In genomic region chr20:31720486-31721407, GRCh38 we compare ENCODE assay signal across 8 cellular contexts. TPM values are rescaled to one million over a fixed set of nuclear protein-coding genes. Genes with fewer than 3 reads are reported as not detected.
A peak's percentile ranks its signal among the peaks of the same experiment; 100 is the strongest.
DNase-seq lines count a peak whose midpoint lies in the region; ATAC-seq, FAIRE-seq and TF ChIP-seq lines count a peak whose summit lies in the region.

No MANE protein-coding gene starts in this region.

- H3K27me3 ChIP-seq in Loucy (ENCODE audit: insufficient read depth, low read length, poor library complexity, severe bottlenecking) (no peaks in the 10 kb centered on the region), GM12878 (replicated peaks in 1 of 2; ENCODE audit: control insufficient read depth in 2 of 2, insufficient read depth in 2 of 2, low read length in 1 of 2) (no peaks in the 10 kb centered on the region), thoracic aorta (replicated peaks; ENCODE audit: insufficient read depth) (no peaks in the 10 kb centered on the region)

- no peaks in the 10 kb centered on the region for H3K9me2 ChIP-seq in Loucy (replicated peaks; ENCODE audit: low read depth, low read length)

- H3K9me3 ChIP-seq in Loucy (ENCODE audit: insufficient read depth, low read depth, low read length) (no peaks in the 10 kb centered on the region), GM12878 (replicated peaks; ENCODE audit: control insufficient read depth, insufficient read depth, low read length) (no peaks in the 10 kb centered on the region), thoracic aorta (no peaks in the 10 kb centered on the region)

- peaks cover 49% of the 10 kb centered on the region for H4K20me1 ChIP-seq in Loucy (ENCODE audit: insufficient read depth, low read length, poor library complexity, severe bottlenecking)
- no peaks in the 10 kb centered on the region for H4K20me1 ChIP-seq in GM12878 (ENCODE audit: control insufficient read depth, insufficient read depth)

- POLR2A ChIA-PET in GM12878 (lab: Charles Lee), result interaction anchor here (0.6 to 6.1 kb wide), 11 partner anchors 9 to 945 kb away, joined by 3 to 72 read pairs (median 6); partner anchors contain the start of gene TPX2

- peaks cover 69% of the 10 kb centered on the region for H3K79me2 ChIP-seq in Loucy (ENCODE audit: insufficient read depth, low read length)
- H3K79me2 ChIP-seq in GM12878 (ENCODE audit: control insufficient read depth, insufficient read depth, low read length), result peaks cover 70% of the 10 kb centered on the region

- RAD21 ChIA-PET in GM12878 (lab: Charles Lee; ENCODE audit: unreplicated experiment), result interaction anchor here (0.8 to 8.8 kb wide), 14 partner anchors 9 to 109 kb away, joined by 3 to 428 read pairs (median 6); no protein-coding TSS in a partner anchor

- H3K4me3 ChIP-seq in Loucy (ENCODE audit: low read length, poor library complexity, severe bottlenecking) (peak overlapping the region; percentile 81), GM12878 (peak overlapping the region; percentile 77), lower leg skin (ENCODE audit: low read depth, poor library complexity, severe bottlenecking) (peak overlapping the region; percentile 74), thoracic aorta (peak overlapping the region; percentile 93)

- in situ Hi-C loops in GM12878 (cut with MboI), result loop anchor here (5.0 kb wide), 1 partner anchor 58 kb away; no protein-coding TSS in a partner anchor

- no peak for TF ChIP-seq RAD21 in GM12878 (IDR thresholded peaks at IDR 0.05; ENCODE audit: insufficient read depth, low read depth, low read length)

- peak overlapping the region; percentile 93 for H3K27ac ChIP-seq in GM12878 (ENCODE audit: control insufficient read depth, insufficient read depth)
- peak overlapping the region; percentile 98 for H3K27ac ChIP-seq in thoracic aorta

- TF ChIP-seq EP300 in GM12878 (IDR thresholded peaks at IDR 0.05; ENCODE audit: borderline replicate concordance in 1 of 2, control insufficient read depth in 1 of 2, low read depth in 2 of 2, low read length in 2 of 2), result no peak

- H2AFZ ChIP-seq in Loucy (ENCODE audit: low read length) (no peak overlapping the region), GM12878 (ENCODE audit: control insufficient read depth, low read depth, low read length) (no peak overlapping the region)

- DNase-seq in EL, result peak; percentile 22
- DNase-seq in GM12878 (ENCODE audit: low read depth, low spot score), result no peak
- no peak for DNase-seq in lower leg skin (ENCODE audit: low spot score in 2 of 2)
- no peak for DNase-seq in thoracic aorta (ENCODE audit: low spot score)
- no peak for DNase-seq in GDM1 (lab: John Stamatoyannopoulos, UW)
- no peak for DNase-seq in NCI-H2227 treated with DMSO at 0.1 percent for 48 hours (lab: John Stamatoyannopoulos, UW)

- BruUV-seq in GM12878 (replicated peaks; lab: Mats Ljungman, UMichigan), result no TSS peak

- peaks cover 50% of the 10 kb centered on the region for H3K4me1 ChIP-seq in Loucy (ENCODE audit: insufficient read depth, low read length, poor library complexity, severe bottlenecking)
- H3K4me1 ChIP-seq in GM12878 (ENCODE audit: control insufficient read depth, insufficient read depth, low read length), result peaks cover 29% of the 10 kb centered on the region
- peaks cover 35 to 37% of the 10 kb centered on the region in 2 donors for H3K4me1 ChIP-seq in thoracic aorta (ENCODE audit: control insufficient read depth in 1 of 2, low read depth in 2 of 2)

- H3K9ac ChIP-seq in Loucy (ENCODE audit: low read depth, low read length, poor library complexity, severe bottlenecking) (peak overlapping the region; percentile 99), GM12878 (ENCODE audit: control insufficient read depth, insufficient read depth, low read length) (peak overlapping the region; percentile 74)

- no peaks in the 10 kb centered on the region for H3K36me3 ChIP-seq in Loucy (ENCODE audit: insufficient read depth, low read length)
- peaks cover 0 to 4% of the 10 kb centered on the region in 2 experiments; a peak in 1 of 4 replicates for H3K36me3 ChIP-seq in GM12878 (ENCODE audit: control insufficient read depth in 2 of 2, insufficient read depth in 2 of 2, low read length in 1 of 2)
- H3K36me3 ChIP-seq in thoracic aorta, result no peaks in the 10 kb centered on the region

- WGBS in GM12878 (ENCODE audit: insufficient coverage, insufficient replicate concordance, low lambda C conversion rate, missing lambda C conversion rate), result 3% methylated on average over 7 of the region's 7 CpGs
- WGBS in lower leg skin, 2 donors, result 17 to 27% methylated on average over 7 of the region's 7 CpGs

- TF ChIP-seq POLR2A in GM12878 (IDR thresholded peaks at IDR 0.05; ENCODE audit: low read depth, low read length), result no peak
- no peak for TF ChIP-seq POLR2A in lower leg skin (IDR thresholded peaks at IDR 0.05)

- H3K4me2 ChIP-seq in Loucy (ENCODE audit: low read depth, low read length, poor library complexity, severe bottlenecking) (peak overlapping the region; percentile 98), GM12878 (ENCODE audit: control insufficient read depth, insufficient read depth) (peak overlapping the region; percentile 85)

- SMC1A ChIA-PET in GM12878 (lab: Charles Lee; ENCODE audit: uncharacterized antibody, unreplicated experiment), result interaction anchor here (1.0 to 10.6 kb wide), 14 partner anchors 9 to 109 kb away, joined by 3 to 321 read pairs (median 8); no protein-coding TSS in a partner anchor

- no peak for FAIRE-seq in GM12878 (lab: Jason Lieb, UNC)

- peak; percentile 53; the same call in 1 of the 2 replicates for TF ChIP-seq CTCF in Loucy (conservative IDR thresholded peaks at IDR 0.05; ENCODE audit: low read length)
- TF ChIP-seq CTCF in GM12878 (IDR thresholded peaks at IDR 0.05 in 2 of 3, conservative IDR thresholded peaks at IDR 0.05 in 1 of 3; ENCODE audit: control insufficient read depth in 2 of 3, extremely low read depth in 1 of 3, insufficient read depth in 1 of 3, low read depth in 3 of 3, low read length in 3 of 3), result peak; percentile 24 to 32 (median 26); a peak in 5 of 6 replicates
- TF ChIP-seq CTCF in lower leg skin (IDR thresholded peaks at IDR 0.05), result no peak
- no peak for TF ChIP-seq CTCF in thoracic aorta (IDR thresholded peaks at IDR 0.05)

- no peaks in the 10 kb centered on the region for H3F3A ChIP-seq in Loucy (ENCODE audit: low read depth)

- ATAC-seq in GM12878 (peak; percentile 6), thoracic aorta (ENCODE audit: insufficient number of reproducible peaks, low FRiP score, low read depth) (no peak), GM21447 (IDR thresholded peaks at IDR 0.05; ENCODE audit: unreplicated experiment) (no peak)

- intact Hi-C loops in GM12878 (cut with micrococcal nuclease; ENCODE audit: unreplicated experiment), result loop anchor here (5.0 kb wide), 2 partner anchors 158 to 203 kb away; no protein-coding TSS in a partner anchor
- intact Hi-C loops in lower leg skin (cut with DNase I; ENCODE audit: low total_unique reads), result loop anchor here (5.0 to 10.0 kb wide), 2 partner anchors 58 to 166 kb away; no protein-coding TSS in a partner anchor

- CTCF ChIA-PET in GM12878 (lab: Yijun Ruan, JAX), result interaction anchor here (0.6 to 12.7 kb wide), 11 partner anchors 19 to 158 kb away, joined by 3 to 531 read pairs (median 15); no protein-coding TSS in a partner anchor

TF ChIP-seq in GM12878, 131 proteins besides CTCF, POLR2A, EP300 and RAD21 (continues in another document):
- TF ChIP-seq ZZZ3 (IDR thresholded peaks at IDR 0.05; ENCODE audit: control insufficient read depth, insufficient read length, low read depth), result no peak

RNA-seq across cellular contexts. Expression of gene BCL2L1, which starts 1.9 kb away (rescaled TPM):
- 61.4 and 67.7 TPM in 2 replicates for total RNA-seq in GM12878 (2013; cell fraction: nucleolus; rRNA removed)
- total RNA-seq in GM12878 (2014; rRNA removed) (61.7 and 67.5 TPM in 2 replicates), GM12878 (2014; rRNA removed; fragmentation: Illumina TruSeq; extraction: Trizol) (38.6 and 39.0 TPM in 2 replicates), GM12878 (2021) (55.1 and 60.0 TPM in 2 replicates), lower leg skin (100 to 1,000 TPM; 115 to 152 (median 125) TPM), thoracic aorta (100 to 1,000 TPM; 137 to 187 TPM)
- 13.0 TPM for polyA plus RNA-seq in GM12878 (2011; ENCODE audit: low read depth)
- polyA plus RNA-seq in GM12878 (2011; rRNA removed) (34.0 and 48.0 TPM in 2 replicates), GM12878 (2014; fragmentation: Illumina TruSeq; extraction: Trizol) (45.0 and 59.3 TPM in 2 replicates), GM12878 (2014; fragmentation: Nextera tagmentation; extraction: Ambion mirVana) (1 to 10 TPM in 1 of 2 experiments, under 1 TPM in 1; 0.63 to 3.4 TPM), GM12878 (2014; rRNA removed) (64.1 and 67.7 TPM in 2 replicates), GM12878 (2016; fragmentation: Nextera tagmentation; extraction: Ambion mirVana) (10 to 100 TPM; 36.1 to 39.3 TPM)
- polyA plus RNA-seq in GM12878 (2011; cell fraction: cytosol; rRNA removed), result 40.9 and 48.0 TPM in 2 replicates
- 27.0 and 32.1 TPM in 2 replicates for polyA plus RNA-seq in GM12878 (2011; cell fraction: nucleus; rRNA removed)
- 22.9 and 26.3 TPM in 2 replicates for polyA plus RNA-seq in GM12878 (2012)
- 28.4 and 43.1 TPM in 2 replicates for polyA minus RNA-seq in GM12878 (2011; rRNA and poly(A)+ RNA removed)
- polyA minus RNA-seq in GM12878 (2011; cell fraction: cytosol; rRNA and poly(A)+ RNA removed), result 10.7 and 12.1 TPM in 2 replicates
- polyA minus RNA-seq in GM12878 (2011; cell fraction: nucleus; rRNA and poly(A)+ RNA removed), result 28.4 and 41.5 TPM in 2 replicates

RNA-seq across cellular contexts. Expression of gene TPX2, which starts 18.3 kb away (rescaled TPM):
- 35.7 and 36.7 TPM in 2 replicates for total RNA-seq in GM12878 (2013; cell fraction: nucleolus; rRNA removed)
- total RNA-seq in GM12878 (2014; rRNA removed), result 84.4 and 96.5 TPM in 2 replicates
- 88.6 and 93.6 TPM in 2 replicates for total RNA-seq in GM12878 (2014; rRNA removed; fragmentation: Illumina TruSeq; extraction: Trizol)
- 101 and 104 TPM in 2 replicates for total RNA-seq in GM12878 (2021)
- polyA plus RNA-seq in GM12878 (2011; ENCODE audit: low read depth), result 38.3 TPM
- polyA plus RNA-seq in GM12878 (2011; rRNA removed), result 68.5 and 73.4 TPM in 2 replicates
- polyA plus RNA-seq in GM12878 (2011; cell fraction: cytosol; rRNA removed), result 28.5 and 39.2 TPM in 2 replicates
- 284 and 348 TPM in 2 replicates for polyA plus RNA-seq in GM12878 (2011; cell fraction: nucleus; rRNA removed)
- polyA plus RNA-seq in GM12878 (2012), result 45.1 and 52.6 TPM in 2 replicates
- 144 and 168 TPM in 2 replicates for polyA plus RNA-seq in GM12878 (2014; fragmentation: Illumina TruSeq; extraction: Trizol)
- polyA plus RNA-seq in GM12878 (2014; fragmentation: Nextera tagmentation; extraction: Ambion mirVana), result 10 to 100 TPM; 29.7 to 40.7 TPM
- polyA plus RNA-seq in GM12878 (2014; rRNA removed), result 61.7 and 62.9 TPM in 2 replicates
- polyA plus RNA-seq in GM12878 (2016; fragmentation: Nextera tagmentation; extraction: Ambion mirVana), result 100 to 1,000 TPM; 120 to 123 TPM
- polyA minus RNA-seq in GM12878 (2011; rRNA and poly(A)+ RNA removed), result 49.3 and 54.1 TPM in 2 replicates
- polyA minus RNA-seq in GM12878 (2011; cell fraction: cytosol; rRNA and poly(A)+ RNA removed), result 19.1 and 20.0 TPM in 2 replicates
- polyA minus RNA-seq in GM12878 (2011; cell fraction: nucleus; rRNA and poly(A)+ RNA removed), result 79.5 and 103 TPM in 2 replicates
- 10 to 100 TPM in 1 of 4 donors, 1 to 10 TPM in 3; 5.9 to 10.2 (median 7.3) TPM for total RNA-seq in lower leg skin
- total RNA-seq in thoracic aorta, result 1 to 10 TPM; 1.5 TPM

Comparison
In these comparisons a context has a peak if more than half of its experiments do, and no peak if none do; other contexts are left out.
1. CTCF ChIP-seq: peak in Loucy (single experiment) and GM12878 (3 of 3); none in lower leg skin (0 of 3) and thoracic aorta (single experiment).
2. Peak in every context shown above with its lines, with median percentiles within 50 percentile points of each other: H3K4me3 ChIP-seq.